In genomic region chr2:134411828-134412638, GRCh38 we compare ENCODE assay signal across 8 cellular contexts.
DNase-seq lines count a peak whose midpoint lies in the region; ATAC-seq and TF ChIP-seq lines count a peak whose summit lies in the region.

No MANE protein-coding gene starts in this region.

- H3K27ac ChIP-seq in cingulate gyrus (ENCODE audit: low read depth, low read length): peak overlapping the region; percentile 66

- peak; percentile 95 for ATAC-seq in HG03378 (IDR thresholded peaks at IDR 0.05; ENCODE audit: unreplicated experiment)

- DNase-seq in C1 segment of cervical spinal cord (lab: John Stamatoyannopoulos, UW) (peak in 12 of 14 donors; percentile 59 to 90 (median 74)), GM19240 (ENCODE audit: insufficient read length, low spot score) (peak; percentile 47), NCI-H446 treated with DMSO at 0.1 percent for 48 hours (lab: John Stamatoyannopoulos, UW) (peak; percentile 59), lower leg skin (ENCODE audit: low spot score in 2 of 2) (peak; percentile 63 to 93)
- DNase-seq in activated CD4-positive, alpha-beta T cell treated with anti-CD3 and anti-CD28 coated beads for 48 hours: peak; percentile 71
- DNase-seq in stimulated activated CD8-positive, alpha-beta memory T cell treated with anti-CD3 and anti-CD28 coated beads, Interleukin-12 subunit alpha, Interleukin-12 subunit beta, amount 100 ng/mL, for 24 hours (ENCODE audit: extremely low read depth): peak; percentile 20

- H3K4me3 ChIP-seq in lower leg skin (ENCODE audit: low read depth, poor library complexity, severe bottlenecking): no peak overlapping the region

- no peak for TF ChIP-seq CTCF in lower leg skin (IDR thresholded peaks at IDR 0.05)

- no peak for TF ChIP-seq POLR2A in lower leg skin (IDR thresholded peaks at IDR 0.05)

- 51 to 54% methylated on average over 8 of the region's 8 CpGs for WGBS in lower leg skin, 2 donors

- intact Hi-C loops in lower leg skin (cut with DNase I; ENCODE audit: low total_unique reads): loop anchor here (10.0 kb wide), 1 partner anchor 297 kb away; no protein-coding TSS in a partner anchor

Comparison
In these comparisons a context has a peak if more than half of its experiments do, and no peak if none do; other contexts are left out.
1. DNase-seq: peak in every context shown above with its lines; median percentile 78 in lower leg skin; 74 in C1 segment of cervical spinal cord; 71 in activated CD4-positive, alpha-beta T cell treated with anti-CD3 and anti-CD28 coated beads for 48 hours; 59 in NCI-H446 treated with DMSO at 0.1 percent for 48 hours; 47 in GM19240; 20 in stimulated activated CD8-positive, alpha-beta memory T cell treated with anti-CD3 and anti-CD28 coated beads, Interleukin-12 subunit alpha, Interleukin-12 subunit beta, amount 100 ng/mL, for 24 hours.